In the genomic region with DNA sequence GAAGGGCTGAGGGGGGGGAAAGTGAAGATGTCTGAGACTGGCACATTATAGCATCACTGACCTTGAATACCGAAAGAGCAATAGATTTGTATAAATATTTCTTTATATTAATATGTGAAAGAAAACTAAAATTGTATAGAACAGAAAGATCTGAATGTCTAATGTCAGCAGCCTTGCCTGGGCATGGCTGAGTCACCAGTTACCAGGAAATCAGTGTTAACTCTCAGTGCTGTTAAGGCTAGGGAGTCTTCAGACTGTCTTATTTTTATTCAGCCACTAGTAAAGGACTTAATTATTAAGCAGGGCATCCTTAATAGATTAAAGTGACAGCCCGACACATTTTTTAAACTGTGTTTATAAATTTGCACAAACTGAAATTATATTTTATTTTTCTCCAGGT, we compare ENCODE assay signal across 20 cellular contexts.
DNase-seq lines count a peak whose midpoint lies in the region; TF ChIP-seq lines count a peak whose summit lies in the region.
"Had no signal": no experiment of that assay in that cellular context is flagged by ENCODE, and none has a peak within 500 bp of the region (broad histone marks: within the 10 kb centered on the region; RNA-seq: fewer than 3 reads in every experiment).

No MANE protein-coding gene starts in this region.

- H3K4me2 ChIP-seq in Karpas-422 (ENCODE audit: low read depth, low read length, poor library complexity, severe bottlenecking) = no peak overlapping the region
- H3K4me2 ChIP-seq: BLaER1 had no signal

- no peak overlapping the region for H3K4me3 Mint-ChIP-seq in chondrocyte (ENCODE audit: unreplicated experiment)
- H3K4me3 Mint-ChIP-seq: activated T-cell treated with anti-CD3 and anti-CD28 coated beads, Interleukin-2, amount 50 U/mL, for 4 hours; naive thymus-derived CD8-positive, alpha-beta T cell had no signal

- H3K4me3 ChIP-seq in Karpas-422 (ENCODE audit: low read length) (no peak overlapping the region), tibial nerve (no peak overlapping the region)
- H3K4me3 ChIP-seq: BLaER1, left ventricle myocardium inferior, SJSA1 had no signal

- H3K27me3 ChIP-seq in Karpas-422 (ENCODE audit: low read length) (no peaks in the 10 kb centered on the region), tibial nerve (no peaks in the 10 kb centered on the region)
- H3K27me3 ChIP-seq: BLaER1, SJSA1 had no signal

- H3K9ac ChIP-seq in Karpas-422 (ENCODE audit: low read length) = no peak overlapping the region
- H3K9ac ChIP-seq: BLaER1 had no signal

- H3K27me3 Mint-ChIP-seq in chondrocyte (ENCODE audit: low read depth) = no peaks in the 10 kb centered on the region
- H3K27me3 Mint-ChIP-seq: naive thymus-derived CD8-positive, alpha-beta T cell had no signal

- H3K36me3 ChIP-seq in Karpas-422 (ENCODE audit: insufficient read depth, low read length) (peaks cover 4% of the 10 kb centered on the region; the same call in 1 of the 2 replicates), tibial nerve (no peaks in the 10 kb centered on the region)
- H3K36me3 ChIP-seq: SJSA1 had no signal

- no peaks in the 10 kb centered on the region for H4K20me1 ChIP-seq in Karpas-422 (ENCODE audit: insufficient read depth, low read depth, low read length)
- H4K20me1 ChIP-seq: BLaER1 had no signal

- H3K36me3 Mint-ChIP-seq in chondrocyte (ENCODE audit: low read depth) = no peaks in the 10 kb centered on the region
- H3K36me3 Mint-ChIP-seq: naive thymus-derived CD8-positive, alpha-beta T cell had no signal

- H3K27ac Mint-ChIP-seq in chondrocyte (ENCODE audit: unreplicated experiment) = peak overlapping the region; percentile 29
- H3K27ac Mint-ChIP-seq: naive thymus-derived CD8-positive, alpha-beta T cell had no signal

- H3K4me1 ChIP-seq in Karpas-422 (ENCODE audit: low read length) = peaks cover 24% of the 10 kb centered on the region
- H3K4me1 ChIP-seq in tibial nerve = no peaks in the 10 kb centered on the region
- H3K4me1 ChIP-seq: BLaER1, SJSA1 had no signal

- TF ChIP-seq CTCF in chondrocyte (IDR thresholded peaks at IDR 0.05) (no peak), tibial nerve (IDR thresholded peaks at IDR 0.05) (no peak)

- H3K9me3 ChIP-seq in Karpas-422 (ENCODE audit: low read length) (no peaks in the 10 kb centered on the region), tibial nerve (no peaks in the 10 kb centered on the region)
- H3K9me3 ChIP-seq: BLaER1, left ventricle myocardium inferior, SJSA1 had no signal

- H3K27ac ChIP-seq in Karpas-422 (ENCODE audit: low read length) (0 out of 2 replicates have a peak overlapping the region, but pooled peaks have one; percentile 15), tibial nerve (no peak overlapping the region)
- H3K27ac ChIP-seq: BLaER1, epithelial cell of prostate, left ventricle myocardium inferior, SJSA1 had no signal

- peaks cover 4% of the 10 kb centered on the region for H3K4me1 Mint-ChIP-seq in chondrocyte (ENCODE audit: low read depth)
- H3K4me1 Mint-ChIP-seq: naive thymus-derived CD8-positive, alpha-beta T cell had no signal

- no peak for TF ChIP-seq POLR2A in tibial nerve (IDR thresholded peaks at IDR 0.05)

- peak; percentile 41 for DNase-seq in AG20443 (ENCODE audit: low spot score)
- no peak for DNase-seq in Karpas-422
- DNase-seq in chondrocyte (ENCODE audit: low spot score) = no peak
- peak; percentile 45 for DNase-seq in kidney glomerular epithelial cell (lab: John Stamatoyannopoulos, UW)
- DNase-seq in cerebellum (ENCODE audit: low spot score) = no peak
- no peak for DNase-seq in tibial nerve (ENCODE audit: low spot score in 2 of 2)
- DNase-seq in NCI-H1417 treated with DMSO at 0.1 percent for 48 hours (lab: John Stamatoyannopoulos, UW) = no peak
- DNase-seq in NCI-H2171 treated with DMSO at 0.1 percent for 48 hours (lab: John Stamatoyannopoulos, UW) = no peak
- DNase-seq: activated CD4-positive, alpha-beta T cell treated with anti-CD3 and anti-CD28 coated beads for 4 hours; activated T-cell treated with anti-CD3 and anti-CD28 coated beads, Interleukin-2, amount 50 U/mL, for 4 hours; hypothalamus; Kasumi-1; left ventricle myocardium inferior; naive thymus-derived CD8-positive, alpha-beta T cell; NCI-H1436 treated with DMSO at 0.1 percent for 48 hours; NCI-H446; substantia nigra had no signal

- no peaks in the 10 kb centered on the region for H3K9me3 Mint-ChIP-seq in chondrocyte (ENCODE audit: low read depth)
- H3K9me3 Mint-ChIP-seq: activated T-cell treated with anti-CD3 and anti-CD28 coated beads, Interleukin-2, amount 50 U/mL, for 4 hours; naive thymus-derived CD8-positive, alpha-beta T cell had no signal

- H3K79me2 ChIP-seq in Karpas-422 (ENCODE audit: low read length) = peaks cover 2% of the 10 kb centered on the region; the same call in 1 of the 2 replicates

- TF ChIP-seq EP300 in tibial nerve (IDR thresholded peaks at IDR 0.05) = no peak

- no peaks in the 10 kb centered on the region for H3K9me2 ChIP-seq in Karpas-422 (replicated peaks; ENCODE audit: insufficient read depth, low read length)

- no peak overlapping the region for H2AFZ ChIP-seq in Karpas-422 (ENCODE audit: low read length)

- WGBS in tibial nerve, 2 donors = 63 to 85% methylated on average over 2 of the region's 2 CpGs

Comparison
In these comparisons a context has a peak if more than half of its experiments do, and no peak if none do; other contexts are left out.
1. DNase-seq: peak in AG20443 (single experiment) and kidney glomerular epithelial cell (single experiment); none in Karpas-422 (single experiment), chondrocyte (single experiment), cerebellum (single experiment), tibial nerve (0 of 2), NCI-H1417 treated with DMSO at 0.1 percent for 48 hours (single experiment) and NCI-H2171 treated with DMSO at 0.1 percent for 48 hours (single experiment).